In the genomic region with DNA sequence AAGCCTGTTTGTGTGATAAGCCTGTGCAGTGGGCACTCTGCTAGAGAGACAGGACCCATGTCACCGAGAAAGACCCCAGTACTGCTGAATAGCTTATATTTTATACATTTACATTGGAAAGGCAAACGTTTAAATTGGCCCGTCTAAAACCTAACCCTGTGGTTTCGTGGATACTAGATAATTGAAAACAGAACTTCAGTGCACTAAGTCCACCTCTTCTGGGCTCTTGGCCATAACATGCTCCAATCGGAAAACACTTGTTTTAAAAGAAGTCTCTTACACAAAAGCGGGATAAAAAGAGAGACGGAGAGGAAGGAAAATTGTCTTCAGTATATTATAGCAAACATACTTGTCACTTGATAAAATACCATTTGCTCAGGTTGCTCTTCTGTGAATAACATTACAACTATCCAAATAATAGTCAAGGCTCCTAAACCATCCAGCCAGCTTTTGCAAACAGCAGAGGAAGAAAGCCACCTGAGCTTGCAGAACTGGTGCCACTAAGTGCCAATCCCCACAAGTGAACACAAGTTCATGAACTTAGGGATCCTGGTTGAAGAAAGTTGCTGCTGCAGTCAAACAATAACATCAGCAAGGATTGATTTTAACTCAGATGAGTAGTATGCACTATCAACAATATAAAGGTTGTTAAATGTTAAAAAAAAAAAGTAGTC, we compare ENCODE assay signal across 16 cellular contexts.
DNase-seq lines count a peak whose midpoint lies in the region; ATAC-seq and TF ChIP-seq lines count a peak whose summit lies in the region.
"Had no signal": no experiment of that assay in that cellular context is flagged by ENCODE, and none has a peak within 500 bp of the region (broad histone marks: within the 10 kb centered on the region; RNA-seq: fewer than 3 reads in every experiment).

No MANE protein-coding gene starts in this region.

- no peaks in the 10 kb centered on the region for H3K27me3 Mint-ChIP-seq in activated naive CD8-positive, alpha-beta T cell treated with anti-CD3 and anti-CD28 coated beads, Interleukin-2, amount 10 ng/mL, durations not matched to agents 7 days and 5 days
- no peaks in the 10 kb centered on the region for H3K27me3 Mint-ChIP-seq in activated naive CD8-positive, alpha-beta T cell treated with anti-CD3 and anti-CD28 coated beads, Interleukin-2, amount 50 U/mL, for 24 hours

- no peak overlapping the region for H3K4me3 Mint-ChIP-seq in activated naive CD8-positive, alpha-beta T cell treated with anti-CD3 and anti-CD28 coated beads, Interleukin-2, amount 10 ng/mL, durations not matched to agents 7 days and 5 days
- no peak overlapping the region for H3K4me3 Mint-ChIP-seq in activated naive CD8-positive, alpha-beta T cell treated with anti-CD3 and anti-CD28 coated beads, Interleukin-2, amount 50 U/mL, for 24 hours
- H3K4me3 Mint-ChIP-seq: activated T-cell treated with anti-CD3 and anti-CD28 coated beads, Interleukin-2, amount 50 U/mL, for 4 hours; dendritic cell treated with granulocyte-macrophage colony-stimulating factor and Interleukin-4, amounts not matched to agents 40 ng/mL and 50 ng/mL, for 4 days had no signal

- peak overlapping the region in 1 of 3 donors; percentile 2 for H3K4me3 ChIP-seq in right lobe of liver
- H3K4me3 ChIP-seq in tibial artery, result no peak overlapping the region
- H3K4me3 ChIP-seq in effector memory CD4-positive, alpha-beta T cell (ENCODE audit: insufficient read depth, low read depth, low read length, poor library complexity, severe bottlenecking), result no peak overlapping the region
- H3K4me3 ChIP-seq: psoas muscle, upper lobe of left lung had no signal

- H3K27ac ChIP-seq in right lobe of liver (peak overlapping the region in 2 of 3 donors; percentile 52 to 60), tibial artery (peak overlapping the region; percentile 43 to 55)
- no peak overlapping the region for H3K27ac ChIP-seq in effector memory CD4-positive, alpha-beta T cell (ENCODE audit: insufficient read depth, low read length, poor library complexity, severe bottlenecking)
- H3K27ac ChIP-seq: psoas muscle, upper lobe of left lung had no signal

- no peaks in the 10 kb centered on the region for H3K9me3 ChIP-seq in right lobe of liver
- no peaks in the 10 kb centered on the region for H3K9me3 ChIP-seq in tibial artery
- no peaks in the 10 kb centered on the region for H3K9me3 ChIP-seq in effector memory CD4-positive, alpha-beta T cell (ENCODE audit: control insufficient read depth, low read length)
- H3K9me3 ChIP-seq: psoas muscle, upper lobe of left lung had no signal

- H3K36me3 ChIP-seq in right lobe of liver (no peaks in the 10 kb centered on the region), tibial artery (no peaks in the 10 kb centered on the region)
- H3K36me3 ChIP-seq in effector memory CD4-positive, alpha-beta T cell (ENCODE audit: control insufficient read depth, insufficient read depth, low read length), result no peaks in the 10 kb centered on the region
- H3K36me3 ChIP-seq: upper lobe of left lung had no signal

- no peak for ATAC-seq in activated naive CD8-positive, alpha-beta T cell treated with anti-CD3 and anti-CD28 coated beads, Interleukin-2, amount 10 ng/mL, durations not matched to agents 7 days and 5 days (ENCODE audit: low read depth)
- ATAC-seq in activated naive CD8-positive, alpha-beta T cell treated with anti-CD3 and anti-CD28 coated beads, Interleukin-2, amount 50 U/mL, for 24 hours, result no peak
- ATAC-seq in right lobe of liver, result peak; percentile 84 to 93 (median 86)
- ATAC-seq: activated T-cell treated with anti-CD3 and anti-CD28 coated beads, Interleukin-2, amount 50 U/mL, for 4 hours; psoas muscle had no signal

- WGBS in right lobe of liver (ENCODE audit: insufficient coverage, low coverage, low lambda C conversion rate, missing lambda C conversion rate), result 8% methylated on average over 7 of the region's 7 CpGs

- intact Hi-C loops in right lobe of liver (cut with DNase I), result no loop called here
- intact Hi-C loops in tibial artery (cut with DNase I; ENCODE audit: low total_unique reads), result no loop called here

- H3K9me3 Mint-ChIP-seq in activated naive CD8-positive, alpha-beta T cell treated with anti-CD3 and anti-CD28 coated beads, Interleukin-2, amount 10 ng/mL, durations not matched to agents 7 days and 5 days, result no peaks in the 10 kb centered on the region
- no peaks in the 10 kb centered on the region for H3K9me3 Mint-ChIP-seq in activated naive CD8-positive, alpha-beta T cell treated with anti-CD3 and anti-CD28 coated beads, Interleukin-2, amount 50 U/mL, for 24 hours
- H3K9me3 Mint-ChIP-seq: activated T-cell treated with anti-CD3 and anti-CD28 coated beads, Interleukin-2, amount 50 U/mL, for 4 hours had no signal

- DNase-seq in activated naive CD8-positive, alpha-beta T cell treated with anti-CD3 and anti-CD28 coated beads, Interleukin-2, amount 10 ng/mL, durations not matched to agents 7 days and 5 days, result no peak
- no peak for DNase-seq in activated naive CD8-positive, alpha-beta T cell treated with anti-CD3 and anti-CD28 coated beads, Interleukin-2, amount 50 U/mL, for 24 hours
- DNase-seq in brain pericyte (ENCODE audit: low read depth, low spot score), result peak; percentile 41
- DNase-seq in right lobe of liver, result no peak
- DNase-seq in tibial artery, result no peak
- no peak for DNase-seq in activated effector memory CD4-positive, alpha-beta T cell treated with Interleukin-2 at 50 U/mL for 16 hours
- no peak for DNase-seq in effector memory CD4-positive, alpha-beta T cell
- no peak for DNase-seq in G401 (ENCODE audit: low spot score)
- DNase-seq: activated CD4-positive, alpha-beta T cell treated with anti-CD3 and anti-CD28 coated beads, Interleukin-2, amount 50 U/mL, for 1 hour; activated T-cell treated with anti-CD3 and anti-CD28 coated beads, Interleukin-2, amount 50 U/mL, for 4 hours; Calu3; glutamatergic neuron; MV-4-11; psoas muscle; upper lobe of left lung had no signal

- no peaks in the 10 kb centered on the region for H3K4me1 Mint-ChIP-seq in activated naive CD8-positive, alpha-beta T cell treated with anti-CD3 and anti-CD28 coated beads, Interleukin-2, amount 10 ng/mL, durations not matched to agents 7 days and 5 days
- H3K4me1 Mint-ChIP-seq in activated naive CD8-positive, alpha-beta T cell treated with anti-CD3 and anti-CD28 coated beads, Interleukin-2, amount 50 U/mL, for 24 hours, result no peaks in the 10 kb centered on the region

- POLR2A ChIA-PET in activated naive CD8-positive, alpha-beta T cell treated with anti-CD3 and anti-CD28 coated beads, Interleukin-2, amount 10 ng/mL, durations not matched to agents 7 days and 5 days (lab: Charles Lee), result no interaction called here

- H3K27me3 ChIP-seq in right lobe of liver (no peaks in the 10 kb centered on the region), tibial artery (no peaks in the 10 kb centered on the region)
- no peaks in the 10 kb centered on the region for H3K27me3 ChIP-seq in effector memory CD4-positive, alpha-beta T cell (replicated peaks; ENCODE audit: control insufficient read depth, insufficient read depth, low read length, poor library complexity, severe bottlenecking)
- H3K27me3 ChIP-seq: upper lobe of left lung had no signal

- no peaks in the 10 kb centered on the region for H3K36me3 Mint-ChIP-seq in activated naive CD8-positive, alpha-beta T cell treated with anti-CD3 and anti-CD28 coated beads, Interleukin-2, amount 10 ng/mL, durations not matched to agents 7 days and 5 days
- H3K36me3 Mint-ChIP-seq in activated naive CD8-positive, alpha-beta T cell treated with anti-CD3 and anti-CD28 coated beads, Interleukin-2, amount 50 U/mL, for 24 hours (ENCODE audit: low read depth), result no peaks in the 10 kb centered on the region

- H3K4me1 ChIP-seq in right lobe of liver (peaks cover 0 to 13% (median 0%) of the 10 kb centered on the region in 4 donors), tibial artery (peaks cover 0 to 60% (median 7%) of the 10 kb centered on the region in 4 donors)
- H3K4me1 ChIP-seq in effector memory CD4-positive, alpha-beta T cell (ENCODE audit: control insufficient read depth, insufficient read depth, low read length, poor library complexity, severe bottlenecking), result no peaks in the 10 kb centered on the region
- H3K4me1 ChIP-seq: psoas muscle had no signal

- TF ChIP-seq CTCF in right lobe of liver (IDR thresholded peaks at IDR 0.05), result no peak
- TF ChIP-seq CTCF in tibial artery (IDR thresholded peaks at IDR 0.05), result no peak

- in situ Hi-C loops in G401 (cut with HindIII; ENCODE audit: low sequenced_read_pairs), result no loop called here

- peak overlapping the region; percentile 30 for H3K27ac Mint-ChIP-seq in activated naive CD8-positive, alpha-beta T cell treated with anti-CD3 and anti-CD28 coated beads, Interleukin-2, amount 10 ng/mL, durations not matched to agents 7 days and 5 days
- no peak overlapping the region for H3K27ac Mint-ChIP-seq in activated naive CD8-positive, alpha-beta T cell treated with anti-CD3 and anti-CD28 coated beads, Interleukin-2, amount 50 U/mL, for 24 hours
- H3K27ac Mint-ChIP-seq: dendritic cell treated with granulocyte-macrophage colony-stimulating factor and Interleukin-4, amounts not matched to agents 40 ng/mL and 50 ng/mL, for 4 days had no signal

- no peak for TF ChIP-seq POLR2A in right lobe of liver (IDR thresholded peaks at IDR 0.05)

Comparison
In these comparisons a context has a peak if more than half of its experiments do, and no peak if none do; other contexts are left out.
1. ATAC-seq: peak in right lobe of liver (4 of 4); none in activated naive CD8-positive, alpha-beta T cell treated with anti-CD3 and anti-CD28 coated beads, Interleukin-2, amount 10 ng/mL, durations not matched to agents 7 days and 5 days (single experiment) and activated naive CD8-positive, alpha-beta T cell treated with anti-CD3 and anti-CD28 coated beads, Interleukin-2, amount 50 U/mL, for 24 hours (single experiment).